ENCODE assay signal across 11 cellular contexts in the genomic region with DNA sequence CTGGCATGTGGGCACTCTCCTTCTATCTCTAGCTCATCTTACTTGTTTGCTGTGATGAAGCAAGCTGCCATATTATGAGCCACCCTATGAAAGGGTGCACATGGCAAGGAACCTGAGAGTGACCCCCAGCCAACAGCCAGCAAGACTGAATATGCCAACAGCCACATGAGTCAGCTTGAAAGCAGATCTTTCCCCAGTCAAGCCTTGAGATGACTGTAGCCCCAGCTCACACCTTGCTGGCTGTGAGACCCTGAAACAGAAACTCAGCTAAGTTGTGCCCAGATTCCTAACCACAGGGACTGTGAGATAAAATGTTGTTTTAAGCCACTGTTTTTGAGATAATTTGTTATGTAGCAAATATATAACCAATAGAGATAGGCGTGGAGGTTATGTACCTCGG. TPM values are rescaled to one million over a fixed set of nuclear protein-coding genes. Genes with fewer than 3 reads are reported as not detected.
DNase-seq lines count a peak whose midpoint lies in the region; ATAC-seq, FAIRE-seq and TF ChIP-seq lines count a peak whose summit lies in the region.
"Had no signal": no experiment of that assay in that cellular context is flagged by ENCODE, and none has a peak within 500 bp of the region (broad histone marks: within the 10 kb centered on the region; RNA-seq: fewer than 3 reads in every experiment).

No MANE protein-coding gene starts in this region.

- no peak overlapping the region for H3K27ac ChIP-seq in trophoblast cell (ENCODE audit: low read depth, low read length)

- FAIRE-seq in GM12891 (lab: Jason Lieb, UNC): peak; percentile 38

- H3K23ac ChIP-seq in trophoblast cell (ENCODE audit: low read length): no peak overlapping the region

- H2AFZ ChIP-seq in trophoblast cell (ENCODE audit: insufficient read depth, low read length, poor library complexity): no peak overlapping the region

- no peaks in the 10 kb centered on the region for H3K4me1 ChIP-seq in trophoblast cell (ENCODE audit: control insufficient read depth in 1 of 2, insufficient read depth in 2 of 2, low read length in 2 of 2)

- H2BK5ac ChIP-seq in trophoblast cell (ENCODE audit: low read depth, low read length, poor library complexity): no peak overlapping the region

- H3K9ac ChIP-seq in trophoblast cell (ENCODE audit: low read length): no peak overlapping the region

- no peak for TF ChIP-seq POLR2A in GM12891 (IDR thresholded peaks at IDR 0.05; ENCODE audit: low read depth, low read length)

- TF ChIP-seq CTCF in epithelial cell of esophagus (IDR thresholded peaks at IDR 0.05; ENCODE audit: insufficient read depth, low read depth, low read length, missing control alignments): no peak

- no CpG with 5 or more reads among the region's 2 CpGs for WGBS in trophoblast cell (ENCODE audit: extremely low coverage, insufficient coverage, insufficient read length)

- H3K79me1 ChIP-seq in trophoblast cell (ENCODE audit: low read length): no peaks in the 10 kb centered on the region

- H4K8ac ChIP-seq in trophoblast cell (ENCODE audit: low read depth, low read length): no peak overlapping the region

- H3K4me3 ChIP-seq in epithelial cell of esophagus (ENCODE audit: low read length) (no peak overlapping the region), trophoblast cell (ENCODE audit: low read depth, low read length) (no peak overlapping the region)

- H2BK120ac ChIP-seq in trophoblast cell (ENCODE audit: insufficient read depth, low read length, poor library complexity): no peak overlapping the region

- H3K36me3 ChIP-seq in trophoblast cell (ENCODE audit: control insufficient read depth in 1 of 2, insufficient read depth in 2 of 2, low read length in 2 of 2): peaks cover 10 to 11% of the 10 kb centered on the region in 2 experiments

- H4K12ac ChIP-seq in trophoblast cell (ENCODE audit: low read depth, low read length): no peak overlapping the region

- H3K14ac ChIP-seq in trophoblast cell (ENCODE audit: low read length): no peak overlapping the region

- H3K4me2 ChIP-seq in trophoblast cell (ENCODE audit: low read length): no peak overlapping the region

- H4K91ac ChIP-seq in trophoblast cell (ENCODE audit: low read depth, low read length): no peak overlapping the region

- no peaks in the 10 kb centered on the region for H3K9me3 ChIP-seq in trophoblast cell (ENCODE audit: insufficient read depth, low read depth, low read length)

- no peak for DNase-seq in GM12891 (ENCODE audit: insufficient read length, low spot score)
- DNase-seq in epithelial cell of esophagus (ENCODE audit: low read depth): peak; percentile 37
- no peak for DNase-seq in C1 segment of cervical spinal cord (lab: John Stamatoyannopoulos, UW)
- no peak for DNase-seq in left ventricle myocardium superior
- DNase-seq in trophoblast cell: no peak
- DNase-seq in NCI-H446 treated with DMSO at 0.1 percent for 48 hours (lab: John Stamatoyannopoulos, UW): no peak
- DNase-seq: aorta, DMS153, SHP77 treated with DMSO at 0.1 percent for 48 hours had no signal

- H2AK5ac ChIP-seq in trophoblast cell (ENCODE audit: low read length): no peak overlapping the region

- no peak overlapping the region for H3K18ac ChIP-seq in trophoblast cell (ENCODE audit: low read length)

- ATAC-seq in GM19467 (IDR thresholded peaks at IDR 0.05; ENCODE audit: unreplicated experiment): peak; percentile 62
- peak; percentile 91 for ATAC-seq in HG03442 (IDR thresholded peaks at IDR 0.05; ENCODE audit: unreplicated experiment)
- ATAC-seq in left ventricle myocardium superior: no peak

- H3K4ac ChIP-seq in trophoblast cell (ENCODE audit: low read depth, low read length): no peak overlapping the region

- intact Hi-C loops in left ventricle myocardium superior (cut with micrococcal nuclease): no loop called here

- H2BK12ac ChIP-seq in trophoblast cell (ENCODE audit: low read length): no peak overlapping the region

- no peaks in the 10 kb centered on the region for H3K27me3 ChIP-seq in trophoblast cell (ENCODE audit: insufficient read depth, low read length)

- no peaks in the 10 kb centered on the region for H3K79me2 ChIP-seq in trophoblast cell (ENCODE audit: control insufficient read depth, insufficient read depth, low read length, poor library complexity)

TF ChIP-seq in GM12891, 5 proteins besides CTCF, POLR2A, EP300 and RAD21:
- TF ChIP-seq POLR2AphosphoS5 (IDR thresholded peaks at IDR 0.05; ENCODE audit: low read depth, low read length) (no peak), POU2F2 (IDR thresholded peaks at IDR 0.05; ENCODE audit: low read depth, low read length) (no peak), TAF1 (IDR thresholded peaks at IDR 0.05; ENCODE audit: low read depth, low read length) (no peak), PAX5 (IDR thresholded peaks at IDR 0.05; ENCODE audit: insufficient read depth, low read length, severe bottlenecking) (no peak), SPI1 (IDR thresholded peaks at IDR 0.05; ENCODE audit: low read depth, low read length) (no peak)
TF ChIP-seq in GM12891: peak in this region for 0.

RNA-seq across cellular contexts. Expression of a gene that starts 36.2 kb away (rescaled TPM):
- 31.1 TPM for polyA plus RNA-seq in GM12891 (2012; ENCODE audit: low read depth, missing spikeins)
- total RNA-seq in left ventricle myocardium superior: 33.7 TPM
- polyA plus RNA-seq in trophoblast cell (2013): 31.3 and 33.3 TPM in 2 replicates
